1 cellular context compared by ENCODE assay signal in the genomic region with DNA sequence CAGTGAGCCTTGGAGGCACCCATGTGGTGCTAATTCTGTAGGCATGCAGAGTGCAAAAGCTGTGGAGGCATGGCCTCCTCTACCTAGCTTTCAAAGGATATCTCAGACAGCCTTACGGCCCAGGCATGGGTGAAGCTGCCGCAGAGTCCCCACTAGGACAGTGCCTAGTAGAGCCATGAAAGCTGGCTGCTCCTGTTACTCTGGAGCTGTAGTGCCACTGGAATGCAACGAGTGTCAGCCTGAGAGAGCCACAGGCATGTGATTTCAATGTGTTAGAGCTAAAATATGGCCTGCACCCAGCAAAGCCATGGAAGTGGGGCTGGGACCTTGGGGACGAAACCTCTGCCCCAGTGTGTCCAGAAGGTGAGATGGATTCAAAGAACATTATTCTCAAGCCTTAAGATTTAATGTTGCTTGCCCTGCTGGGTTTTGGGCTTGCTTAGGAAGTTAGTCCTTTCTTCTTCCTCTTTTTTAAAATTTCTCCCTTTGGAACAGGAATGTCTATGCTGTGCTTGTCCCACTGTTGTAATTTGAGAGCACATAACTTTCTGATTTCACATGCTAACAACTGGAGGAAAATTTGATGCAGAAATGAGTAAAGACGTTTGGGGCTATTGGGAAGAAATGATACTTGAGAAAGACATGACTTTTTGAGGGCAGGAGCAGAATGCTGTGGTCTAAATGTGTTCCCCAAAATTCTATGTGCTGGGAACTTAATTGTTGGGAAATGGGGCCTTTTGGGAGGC.
TF ChIP-seq lines count a peak whose summit lies in the region.

No MANE protein-coding gene starts in this region.

TF ChIP-seq in WTC11, 78 proteins besides CTCF, POLR2A, EP300 and RAD21 (continued from another document):
- TF ChIP-seq, protein P1, sequence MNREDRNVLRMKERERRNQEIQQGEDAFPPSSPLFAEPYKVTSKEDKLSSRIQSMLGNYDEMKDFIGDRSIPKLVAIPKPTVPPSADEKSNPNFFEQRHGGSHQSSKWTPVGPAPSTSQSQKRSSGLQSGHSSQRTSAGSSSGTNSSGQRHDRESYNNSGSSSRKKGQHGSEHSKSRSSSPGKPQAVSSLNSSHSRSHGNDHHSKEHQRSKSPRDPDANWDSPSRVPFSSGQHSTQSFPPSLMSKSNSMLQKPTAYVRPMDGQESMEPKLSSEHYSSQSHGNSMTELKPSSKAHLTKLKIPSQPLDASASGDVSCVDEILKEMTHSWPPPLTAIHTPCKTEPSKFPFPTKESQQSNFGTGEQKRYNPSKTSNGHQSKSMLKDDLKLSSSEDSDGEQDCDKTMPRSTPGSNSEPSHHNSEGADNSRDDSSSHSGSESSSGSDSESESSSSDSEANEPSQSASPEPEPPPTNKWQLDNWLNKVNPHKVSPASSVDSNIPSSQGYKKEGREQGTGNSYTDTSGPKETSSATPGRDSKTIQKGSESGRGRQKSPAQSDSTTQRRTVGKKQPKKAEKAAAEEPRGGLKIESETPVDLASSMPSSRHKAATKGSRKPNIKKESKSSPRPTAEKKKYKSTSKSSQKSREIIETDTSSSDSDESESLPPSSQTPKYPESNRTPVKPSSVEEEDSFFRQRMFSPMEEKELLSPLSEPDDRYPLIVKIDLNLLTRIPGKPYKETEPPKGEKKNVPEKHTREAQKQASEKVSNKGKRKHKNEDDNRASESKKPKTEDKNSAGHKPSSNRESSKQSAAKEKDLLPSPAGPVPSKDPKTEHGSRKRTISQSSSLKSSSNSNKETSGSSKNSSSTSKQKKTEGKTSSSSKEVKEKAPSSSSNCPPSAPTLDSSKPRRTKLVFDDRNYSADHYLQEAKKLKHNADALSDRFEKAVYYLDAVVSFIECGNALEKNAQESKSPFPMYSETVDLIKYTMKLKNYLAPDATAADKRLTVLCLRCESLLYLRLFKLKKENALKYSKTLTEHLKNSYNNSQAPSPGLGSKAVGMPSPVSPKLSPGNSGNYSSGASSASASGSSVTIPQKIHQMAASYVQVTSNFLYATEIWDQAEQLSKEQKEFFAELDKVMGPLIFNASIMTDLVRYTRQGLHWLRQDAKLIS (CRISPR knock-in tag; IDR thresholded peaks at IDR 0.05; ENCODE audit: borderline replicate concordance), result no peak
- TF ChIP-seq GABPB1 (CRISPR knock-in tag; IDR thresholded peaks at IDR 0.05), result no peak
- TF ChIP-seq, protein P2, sequence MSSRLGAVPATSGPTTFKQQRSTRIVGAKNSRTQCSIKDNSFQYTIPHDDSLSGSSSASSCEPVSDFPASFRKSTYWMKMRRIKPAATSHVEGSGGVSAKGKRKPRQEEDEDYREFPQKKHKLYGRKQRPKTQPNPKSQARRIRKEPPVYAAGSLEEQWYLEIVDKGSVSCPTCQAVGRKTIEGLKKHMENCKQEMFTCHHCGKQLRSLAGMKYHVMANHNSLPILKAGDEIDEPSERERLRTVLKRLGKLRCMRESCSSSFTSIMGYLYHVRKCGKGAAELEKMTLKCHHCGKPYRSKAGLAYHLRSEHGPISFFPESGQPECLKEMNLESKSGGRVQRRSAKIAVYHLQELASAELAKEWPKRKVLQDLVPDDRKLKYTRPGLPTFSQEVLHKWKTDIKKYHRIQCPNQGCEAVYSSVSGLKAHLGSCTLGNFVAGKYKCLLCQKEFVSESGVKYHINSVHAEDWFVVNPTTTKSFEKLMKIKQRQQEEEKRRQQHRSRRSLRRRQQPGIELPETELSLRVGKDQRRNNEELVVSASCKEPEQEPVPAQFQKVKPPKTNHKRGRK (CRISPR knock-in tag; IDR thresholded peaks at IDR 0.05; ENCODE audit: borderline replicate concordance), result no peak
- TF ChIP-seq, protein P3, sequence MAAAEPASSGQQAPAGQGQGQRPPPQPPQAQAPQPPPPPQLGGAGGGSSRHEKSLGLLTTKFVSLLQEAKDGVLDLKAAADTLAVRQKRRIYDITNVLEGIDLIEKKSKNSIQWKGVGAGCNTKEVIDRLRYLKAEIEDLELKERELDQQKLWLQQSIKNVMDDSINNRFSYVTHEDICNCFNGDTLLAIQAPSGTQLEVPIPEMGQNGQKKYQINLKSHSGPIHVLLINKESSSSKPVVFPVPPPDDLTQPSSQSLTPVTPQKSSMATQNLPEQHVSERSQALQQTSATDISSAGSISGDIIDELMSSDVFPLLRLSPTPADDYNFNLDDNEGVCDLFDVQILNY (CRISPR knock-in tag; IDR thresholded peaks at IDR 0.05), result no peak
- TF ChIP-seq, protein P4, sequence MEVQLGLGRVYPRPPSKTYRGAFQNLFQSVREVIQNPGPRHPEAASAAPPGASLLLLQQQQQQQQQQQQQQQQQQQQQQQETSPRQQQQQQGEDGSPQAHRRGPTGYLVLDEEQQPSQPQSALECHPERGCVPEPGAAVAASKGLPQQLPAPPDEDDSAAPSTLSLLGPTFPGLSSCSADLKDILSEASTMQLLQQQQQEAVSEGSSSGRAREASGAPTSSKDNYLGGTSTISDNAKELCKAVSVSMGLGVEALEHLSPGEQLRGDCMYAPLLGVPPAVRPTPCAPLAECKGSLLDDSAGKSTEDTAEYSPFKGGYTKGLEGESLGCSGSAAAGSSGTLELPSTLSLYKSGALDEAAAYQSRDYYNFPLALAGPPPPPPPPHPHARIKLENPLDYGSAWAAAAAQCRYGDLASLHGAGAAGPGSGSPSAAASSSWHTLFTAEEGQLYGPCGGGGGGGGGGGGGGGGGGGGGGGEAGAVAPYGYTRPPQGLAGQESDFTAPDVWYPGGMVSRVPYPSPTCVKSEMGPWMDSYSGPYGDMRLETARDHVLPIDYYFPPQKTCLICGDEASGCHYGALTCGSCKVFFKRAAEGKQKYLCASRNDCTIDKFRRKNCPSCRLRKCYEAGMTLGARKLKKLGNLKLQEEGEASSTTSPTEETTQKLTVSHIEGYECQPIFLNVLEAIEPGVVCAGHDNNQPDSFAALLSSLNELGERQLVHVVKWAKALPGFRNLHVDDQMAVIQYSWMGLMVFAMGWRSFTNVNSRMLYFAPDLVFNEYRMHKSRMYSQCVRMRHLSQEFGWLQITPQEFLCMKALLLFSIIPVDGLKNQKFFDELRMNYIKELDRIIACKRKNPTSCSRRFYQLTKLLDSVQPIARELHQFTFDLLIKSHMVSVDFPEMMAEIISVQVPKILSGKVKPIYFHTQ (CRISPR knock-in tag; IDR thresholded peaks at IDR 0.05), result no peak
- no peak for TF ChIP-seq ZNF263 (CRISPR knock-in tag; IDR thresholded peaks at IDR 0.05; ENCODE audit: low read depth)
- TF ChIP-seq, protein P5, sequence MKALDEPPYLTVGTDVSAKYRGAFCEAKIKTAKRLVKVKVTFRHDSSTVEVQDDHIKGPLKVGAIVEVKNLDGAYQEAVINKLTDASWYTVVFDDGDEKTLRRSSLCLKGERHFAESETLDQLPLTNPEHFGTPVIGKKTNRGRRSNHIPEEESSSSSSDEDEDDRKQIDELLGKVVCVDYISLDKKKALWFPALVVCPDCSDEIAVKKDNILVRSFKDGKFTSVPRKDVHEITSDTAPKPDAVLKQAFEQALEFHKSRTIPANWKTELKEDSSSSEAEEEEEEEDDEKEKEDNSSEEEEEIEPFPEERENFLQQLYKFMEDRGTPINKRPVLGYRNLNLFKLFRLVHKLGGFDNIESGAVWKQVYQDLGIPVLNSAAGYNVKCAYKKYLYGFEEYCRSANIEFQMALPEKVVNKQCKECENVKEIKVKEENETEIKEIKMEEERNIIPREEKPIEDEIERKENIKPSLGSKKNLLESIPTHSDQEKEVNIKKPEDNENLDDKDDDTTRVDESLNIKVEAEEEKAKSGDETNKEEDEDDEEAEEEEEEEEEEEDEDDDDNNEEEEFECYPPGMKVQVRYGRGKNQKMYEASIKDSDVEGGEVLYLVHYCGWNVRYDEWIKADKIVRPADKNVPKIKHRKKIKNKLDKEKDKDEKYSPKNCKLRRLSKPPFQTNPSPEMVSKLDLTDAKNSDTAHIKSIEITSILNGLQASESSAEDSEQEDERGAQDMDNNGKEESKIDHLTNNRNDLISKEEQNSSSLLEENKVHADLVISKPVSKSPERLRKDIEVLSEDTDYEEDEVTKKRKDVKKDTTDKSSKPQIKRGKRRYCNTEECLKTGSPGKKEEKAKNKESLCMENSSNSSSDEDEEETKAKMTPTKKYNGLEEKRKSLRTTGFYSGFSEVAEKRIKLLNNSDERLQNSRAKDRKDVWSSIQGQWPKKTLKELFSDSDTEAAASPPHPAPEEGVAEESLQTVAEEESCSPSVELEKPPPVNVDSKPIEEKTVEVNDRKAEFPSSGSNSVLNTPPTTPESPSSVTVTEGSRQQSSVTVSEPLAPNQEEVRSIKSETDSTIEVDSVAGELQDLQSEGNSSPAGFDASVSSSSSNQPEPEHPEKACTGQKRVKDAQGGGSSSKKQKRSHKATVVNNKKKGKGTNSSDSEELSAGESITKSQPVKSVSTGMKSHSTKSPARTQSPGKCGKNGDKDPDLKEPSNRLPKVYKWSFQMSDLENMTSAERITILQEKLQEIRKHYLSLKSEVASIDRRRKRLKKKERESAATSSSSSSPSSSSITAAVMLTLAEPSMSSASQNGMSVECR (CRISPR knock-in tag; IDR thresholded peaks at IDR 0.05; ENCODE audit: borderline replicate concordance), result no peak
- no peak for TF ChIP-seq GTF2I (CRISPR knock-in tag; conservative IDR thresholded peaks at IDR 0.05)
- no peak for TF ChIP-seq TP53 (CRISPR knock-in tag; IDR thresholded peaks at IDR 0.05)
- TF ChIP-seq, protein P6, sequence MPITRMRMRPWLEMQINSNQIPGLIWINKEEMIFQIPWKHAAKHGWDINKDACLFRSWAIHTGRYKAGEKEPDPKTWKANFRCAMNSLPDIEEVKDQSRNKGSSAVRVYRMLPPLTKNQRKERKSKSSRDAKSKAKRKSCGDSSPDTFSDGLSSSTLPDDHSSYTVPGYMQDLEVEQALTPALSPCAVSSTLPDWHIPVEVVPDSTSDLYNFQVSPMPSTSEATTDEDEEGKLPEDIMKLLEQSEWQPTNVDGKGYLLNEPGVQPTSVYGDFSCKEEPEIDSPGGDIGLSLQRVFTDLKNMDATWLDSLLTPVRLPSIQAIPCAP (CRISPR knock-in tag; IDR thresholded peaks at IDR 0.05), result no peak
- no peak for TF ChIP-seq CREM (CRISPR knock-in tag; IDR thresholded peaks at IDR 0.05)
TF ChIP-seq in WTC11: peak in this region for 0.
